Comparison of ENCODE assay signal across 27 cellular contexts in genomic region chr1:201591981-201592380, GRCh38. TPM values are rescaled to one million over a fixed set of nuclear protein-coding genes. Genes with fewer than 3 reads are reported as not detected.
DNase-seq lines count a peak whose midpoint lies in the region; ATAC-seq and TF ChIP-seq lines count a peak whose summit lies in the region.
"Had no signal": no experiment of that assay in that cellular context is flagged by ENCODE, and none has a peak within 500 bp of the region (broad histone marks: within the 10 kb centered on the region; RNA-seq: fewer than 3 reads in every experiment).

No MANE protein-coding gene starts in this region.

- H3K36me3 Mint-ChIP-seq in GM23338 (ENCODE audit: low read depth) = no peaks in the 10 kb centered on the region
- H3K36me3 Mint-ChIP-seq in chondrocyte (ENCODE audit: low read depth) = peaks cover 16% of the 10 kb centered on the region

- peak; percentile 75 for ATAC-seq in GM23338
- no peak for ATAC-seq in GM18907 (IDR thresholded peaks at IDR 0.05; ENCODE audit: unreplicated experiment)
- no peak for ATAC-seq in GM19351 (IDR thresholded peaks at IDR 0.05; ENCODE audit: unreplicated experiment)

- no peaks in the 10 kb centered on the region for H3K79me2 ChIP-seq in GM23338 (replicated peaks; ENCODE audit: insufficient read depth)
- no peaks in the 10 kb centered on the region for H3K79me2 ChIP-seq in neural cell (replicated peaks; ENCODE audit: insufficient read depth, low read length)

- H3K9ac ChIP-seq in HUES64 (ENCODE audit: low read depth, low read length) (no peak overlapping the region), neural cell (ENCODE audit: low read length) (peak overlapping the region; percentile 44), colonic mucosa (ENCODE audit: low read depth in 2 of 2, low read length in 2 of 2) (no peak overlapping the region)

- H3F3A ChIP-seq in GM23338 (replicated peaks; ENCODE audit: low read depth) = peaks cover 6% of the 10 kb centered on the region; the same call in 1 of the 2 replicates
- H3F3A ChIP-seq in neural cell (ENCODE audit: insufficient read depth, low read length, poor library complexity, severe bottlenecking) = no peaks in the 10 kb centered on the region

- H4K20me1 ChIP-seq in GM23338 (replicated peaks; ENCODE audit: insufficient read depth) (no peaks in the 10 kb centered on the region), neural cell (ENCODE audit: insufficient read depth) (no peaks in the 10 kb centered on the region)

- H3K27ac Mint-ChIP-seq in GM23338 = peak overlapping the region; percentile 82
- peak overlapping the region; percentile 57 for H3K27ac Mint-ChIP-seq in chondrocyte (ENCODE audit: unreplicated experiment)
- H3K27ac Mint-ChIP-seq: activated T-helper 1 cell treated with anti-CD3 and anti-CD28 coated beads, Interleukin-12 subunit alpha, Interleukin-12 subunit beta, Interleukin-2, Interleukin-4 antibody, amounts not matched to agents 30 ng/mL and 10 ng/mL and 1 ng/mL, durations not matched to agents 14 hours and 24 hours and 36 hours had no signal

- H2AFZ ChIP-seq in GM23338 = no peak overlapping the region; the same call in 1 of the 2 replicates
- H2AFZ ChIP-seq in neural cell (ENCODE audit: low read depth, low read length) = no peak overlapping the region
- H2AFZ ChIP-seq: PC-9 had no signal

- peak overlapping the region; percentile 33; the same call in 2 of the 3 replicates for H3K4me3 Mint-ChIP-seq in GM23338
- H3K4me3 Mint-ChIP-seq in chondrocyte (ENCODE audit: unreplicated experiment) = no peak overlapping the region
- H3K4me3 Mint-ChIP-seq: activated T-helper 1 cell treated with anti-CD3 and anti-CD28 coated beads, Interleukin-12 subunit alpha, Interleukin-12 subunit beta, Interleukin-2, Interleukin-4 antibody, amounts not matched to agents 30 ng/mL and 10 ng/mL and 1 ng/mL, durations not matched to agents 14 hours and 24 hours and 36 hours; CD14-positive monocyte had no signal

- H3K4me1 Mint-ChIP-seq in GM23338 = peaks cover 47% of the 10 kb centered on the region
- H3K4me1 Mint-ChIP-seq in chondrocyte (ENCODE audit: low read depth) = peaks cover 36% of the 10 kb centered on the region

- H3K9me3 Mint-ChIP-seq in GM23338 (no peaks in the 10 kb centered on the region), chondrocyte (ENCODE audit: low read depth) (no peaks in the 10 kb centered on the region)
- H3K9me3 Mint-ChIP-seq: activated T-helper 1 cell treated with anti-CD3 and anti-CD28 coated beads, Interleukin-12 subunit alpha, Interleukin-12 subunit beta, Interleukin-2, Interleukin-4 antibody, amounts not matched to agents 30 ng/mL and 10 ng/mL and 1 ng/mL, durations not matched to agents 14 hours and 24 hours and 36 hours had no signal

- H3K4me1 ChIP-seq in GM23338 (ENCODE audit: insufficient read depth) = peaks cover 41% of the 10 kb centered on the region
- H3K4me1 ChIP-seq in HUES64 (ENCODE audit: insufficient read depth, low read length) = peaks cover 34% of the 10 kb centered on the region
- H3K4me1 ChIP-seq in colonic mucosa = no peaks in the 10 kb centered on the region

- H3K9me2 ChIP-seq in GM23338 (ENCODE audit: insufficient read depth) (no peaks in the 10 kb centered on the region), neural cell (ENCODE audit: insufficient read depth, low read length) (no peaks in the 10 kb centered on the region)

- WGBS in HUES64 = 24% methylated on average over 3 of the region's 3 CpGs

- TF ChIP-seq CTCF in GM23338 (conservative IDR thresholded peaks at IDR 0.05; ENCODE audit: low read depth in 2 of 2) = no peak
- TF ChIP-seq CTCF in chondrocyte (IDR thresholded peaks at IDR 0.05) = no peak
- TF ChIP-seq CTCF in neural cell (IDR thresholded peaks at IDR 0.05; ENCODE audit: poor library complexity, severe bottlenecking) = no peak
- no peak for TF ChIP-seq CTCF in colonic mucosa (IDR thresholded peaks at IDR 0.05)

- peak overlapping the region; percentile 72 for H3K4me2 ChIP-seq in GM23338
- no peak overlapping the region for H3K4me2 ChIP-seq in neural cell (ENCODE audit: low read length)
- H3K4me2 ChIP-seq: PC-9 had no signal

- H3K27me3 Mint-ChIP-seq in GM23338 (ENCODE audit: insufficient read depth, low read depth, poor library complexity) (peaks cover 14% of the 10 kb centered on the region), chondrocyte (ENCODE audit: low read depth) (no peaks in the 10 kb centered on the region)

- peak overlapping the region; percentile 89 for H3K27ac ChIP-seq in GM23338 (ENCODE audit: low read depth)
- peak overlapping the region; percentile 28; the same call in 1 of the 2 replicates for H3K27ac ChIP-seq in HUES64 (ENCODE audit: low read depth, low read length)
- H3K27ac ChIP-seq in neural cell (ENCODE audit: low read length) = peak overlapping the region; percentile 65
- H3K27ac ChIP-seq in colonic mucosa = no peak overlapping the region
- H3K27ac ChIP-seq: PC-9, right atrium auricular region had no signal

- TF ChIP-seq EP300 in neural cell (conservative IDR thresholded peaks at IDR 0.05; ENCODE audit: poor library complexity, severe bottlenecking) = no peak

- intact Hi-C loops in colonic mucosa (cut with DNase I) = no loop called here

- TF ChIP-seq RAD21 in neural cell (conservative IDR thresholded peaks at IDR 0.05) = no peak

- no peaks in the 10 kb centered on the region for H3K27me3 ChIP-seq in GM23338 (ENCODE audit: insufficient read depth)
- no peaks in the 10 kb centered on the region for H3K27me3 ChIP-seq in HUES64 (ENCODE audit: insufficient read depth, low read length)
- no peaks in the 10 kb centered on the region for H3K27me3 ChIP-seq in neural cell (ENCODE audit: insufficient read depth, low read depth, low read length)
- no peaks in the 10 kb centered on the region for H3K27me3 ChIP-seq in colonic mucosa
- H3K27me3 ChIP-seq: breast epithelium, right atrium auricular region had no signal

- DNase-seq in GM23338 (ENCODE audit: low spot score) (peak; percentile 64), chondrocyte (ENCODE audit: low spot score) (no peak), colonic mucosa (no peak)
- DNase-seq: activated CD4-positive, alpha-beta T cell treated with anti-CD3 and anti-CD28 coated beads, Interleukin-2, amount 50 U/mL, for 48 hours; activated naive CD4-positive, alpha-beta T cell treated with anti-CD3 and anti-CD28 coated beads, Interleukin-2, amount 50 U/mL, for 16 hours; amygdala; effector CD8-positive, alpha-beta T cell; erythroblast; mammary epithelial cell; MV-4-11; NCI-H1930; NCI-H446; NK-92 treated with Interleukin-12 subunit alpha and Interleukin-12 subunit beta, amount 100 ng/mL, for 24 hours; PC-9; Right ventricle myocardium superior; stimulated activated CD4-positive, alpha-beta T cell treated with anti-CD3 and anti-CD28 coated beads, Interleukin-12 subunit alpha, Interleukin-12 subunit beta, amount 100 ng/mL, for 4 hours; stimulated activated CD4-positive, alpha-beta T cell treated with anti-CD3 and anti-CD28 coated beads, Interleukin-4, amount 100 ng/mL, for 1 hour; substantia nigra; T-helper 9 cell had no signal

- H3K36me3 ChIP-seq in GM23338 (ENCODE audit: insufficient read depth) = no peaks in the 10 kb centered on the region
- no peaks in the 10 kb centered on the region for H3K36me3 ChIP-seq in HUES64 (ENCODE audit: insufficient read depth, low read length)
- H3K36me3 ChIP-seq in neural cell (ENCODE audit: insufficient read depth, low read length) = no peaks in the 10 kb centered on the region
- no peaks in the 10 kb centered on the region for H3K36me3 ChIP-seq in colonic mucosa
- H3K36me3 ChIP-seq: breast epithelium, right atrium auricular region had no signal

- no peaks in the 10 kb centered on the region for H3K9me3 ChIP-seq in HUES64 (ENCODE audit: insufficient read depth, low read depth, low read length)
- H3K9me3 ChIP-seq in neural cell (ENCODE audit: low read length) = no peaks in the 10 kb centered on the region
- no peaks in the 10 kb centered on the region for H3K9me3 ChIP-seq in colonic mucosa
- H3K9me3 ChIP-seq: breast epithelium had no signal

- H3K4me3 ChIP-seq in GM23338 (peak overlapping the region; percentile 33; the same call in 1 of the 2 replicates), HUES64 (ENCODE audit: low read length) (no peak overlapping the region), neural cell (ENCODE audit: low read length) (peak overlapping the region; percentile 30), colonic mucosa (no peak overlapping the region)
- H3K4me3 ChIP-seq: breast epithelium, PC-9, right atrium auricular region had no signal

TF ChIP-seq in neural cell, 6 proteins besides CTCF, POLR2A, EP300 and RAD21:
- TF ChIP-seq SMC3 (conservative IDR thresholded peaks at IDR 0.05; ENCODE audit: poor library complexity) (no peak), MXI1 (conservative IDR thresholded peaks at IDR 0.05; ENCODE audit: poor library complexity, severe bottlenecking) (no peak), EZH2 (IDR thresholded peaks at IDR 0.05; ENCODE audit: borderline replicate concordance, insufficient read depth, low read length, poor library complexity, severe bottlenecking) (no peak), POLR2AphosphoS5 (IDR thresholded peaks at IDR 0.05) (no peak)

RNA-seq across cellular contexts. Expression of gene NAV1, which starts 53.1 kb away (rescaled TPM):
- 37.2 and 37.4 TPM in 2 replicates for total RNA-seq in GM23338 (2014; rRNA removed; shearing (Covaris generic))
- polyA plus RNA-seq in GM23338 (2016; fragmentation: Nextera tagmentation; extraction: Ambion mirVana) (22.6 and 22.7 TPM in 2 replicates), neural cell (33.2 and 38.0 TPM in 2 replicates)
- polyA plus RNA-seq in HUES64 (2013, experiment 1 of 2) = 20.3 TPM
- 22.3 TPM for polyA plus RNA-seq in HUES64 (2013, experiment 2 of 2)
- total RNA-seq in chondrocyte (201 to 294 TPM (median 211 TPM) in 3 replicates), colonic mucosa (10 to 100 TPM; 17.9 to 24.1 TPM)
- 92.3 and 130 TPM in 2 replicates for polyA minus RNA-seq in neural cell

Comparison
In these comparisons a context has a peak if more than half of its experiments do, and no peak if none do; other contexts are left out.
1. H3K4me3 ChIP-seq: peak in GM23338 (single experiment) and neural cell (single experiment); none in HUES64 (single experiment) and colonic mucosa (single experiment).